ENCODE assay signal across 2 cellular contexts in genomic region chr16:87834668-87835473, GRCh38.
TF ChIP-seq lines count a peak whose summit lies in the region.

No MANE protein-coding gene starts in this region.

TF ChIP-seq in HEK293, 187 proteins besides CTCF, POLR2A, EP300 and RAD21 (continued from another document):
- TF ChIP-seq IKZF3 (tag by site-specific recombination; IDR thresholded peaks at IDR 0.05) (peak; percentile 42; the same call in 1 of the 2 replicates), EGR2 (tag by site-specific recombination; IDR thresholded peaks at IDR 0.05; ENCODE audit: low read depth) (peak; percentile 86), ZNF10 (tag by site-specific recombination; IDR thresholded peaks at IDR 0.05) (no peak), SCRT2 (tag by site-specific recombination; IDR thresholded peaks at IDR 0.05) (0 out of 2 replicates have a peak, but pooled peaks have one; percentile 21), ZNF600 (tag by site-specific recombination; IDR thresholded peaks at IDR 0.05) (peak; percentile 67), SP7 (tag by site-specific recombination; IDR thresholded peaks at IDR 0.05) (peak; percentile 25; the same call in 1 of the 2 replicates), ZBTB44 (tag by site-specific recombination; IDR thresholded peaks at IDR 0.05) (0 out of 2 replicates have a peak, but pooled peaks have one; percentile 7), ZBTB20 (tag by site-specific recombination; IDR thresholded peaks at IDR 0.05) (0 out of 2 replicates have a peak, but pooled peaks have one; percentile 23), ZBTB17 (tag by site-specific recombination; IDR thresholded peaks at IDR 0.05) (peak; percentile 83), ZNF514 (tag by site-specific recombination; IDR thresholded peaks at IDR 0.05) (no peak), ZFHX2 (tag by site-specific recombination; conservative IDR thresholded peaks at IDR 0.05) (peak; percentile 86)

TF ChIP-seq in K562, 482 proteins besides CTCF, POLR2A, EP300 and RAD21 (continued from another document):
- TF ChIP-seq ARID4B (CRISPR knock-in tag; IDR thresholded peaks at IDR 0.05): no peak
- no peak for TF ChIP-seq HMGXB4 (CRISPR knock-in tag; IDR thresholded peaks at IDR 0.05)
- no peak for TF ChIP-seq ZNF696 (CRISPR knock-in tag; conservative IDR thresholded peaks at IDR 0.05)
- 0 out of 2 replicates have a peak, but pooled peaks have one; percentile 24 for TF ChIP-seq PML (IDR thresholded peaks at IDR 0.05; ENCODE audit: low read length)
- TF ChIP-seq ARID2 (IDR thresholded peaks at IDR 0.05): no peak
- no peak for TF ChIP-seq MEF2D (tag; conservative IDR thresholded peaks at IDR 0.05; ENCODE audit: low read depth)
- peak; percentile 52 for TF ChIP-seq RBFOX2 (IDR thresholded peaks at IDR 0.05; ENCODE audit: low read depth, low read length)
- TF ChIP-seq POLR2G (IDR thresholded peaks at IDR 0.05; ENCODE audit: low read depth, low read length): peak; percentile 83
